Comparison of ENCODE assay signal across 11 cellular contexts in genomic region chr16:58032710-58033293, GRCh38. TPM values are rescaled to one million over a fixed set of nuclear protein-coding genes. Genes with fewer than 3 reads are reported as not detected.
DNase-seq lines count a peak whose midpoint lies in the region; ATAC-seq and TF ChIP-seq lines count a peak whose summit lies in the region.
"Had no signal": no experiment of that assay in that cellular context is flagged by ENCODE, and none has a peak within 500 bp of the region (broad histone marks: within the 10 kb centered on the region; RNA-seq: fewer than 3 reads in every experiment).

No MANE protein-coding gene starts in this region.

- DNase-seq in GM13977 (ENCODE audit: low spot score) (peak; percentile 17), WTC11 (ENCODE audit: low spot score) (no peak), right atrium auricular region (ENCODE audit: low spot score) (no peak), pons (ENCODE audit: low spot score) (peak; percentile 55), mammary epithelial cell (no peak), coronary artery (ENCODE audit: low spot score) (no peak), NCI-H69 (lab: John Stamatoyannopoulos, UW) (no peak)
- DNase-seq: central memory CD4-positive, alpha-beta T cell; NCI-H510A had no signal

- no peak overlapping the region for H3K4me2 ChIP-seq in mammary epithelial cell (ENCODE audit: insufficient read depth, low read depth, low read length)

- no peaks in the 10 kb centered on the region for H3K9me3 Mint-ChIP-seq in WTC11
- H3K9me3 Mint-ChIP-seq in stimulated activated memory B cell treated with anti-CD40 and anti-IgM and Interleukin-4, amounts not matched to agents 10 μg/mL and 1 μg/mL and 100 μg/mL, for 72 hours = peaks cover 3% of the 10 kb centered on the region

- H3K27ac Mint-ChIP-seq in WTC11 = no peak overlapping the region
- no peak overlapping the region for H3K27ac Mint-ChIP-seq in stimulated activated memory B cell treated with anti-CD40 and anti-IgM and Interleukin-4, amounts not matched to agents 10 μg/mL and 1 μg/mL and 100 μg/mL, for 72 hours
- H3K27ac Mint-ChIP-seq: activated CD4-positive, alpha-beta T cell treated with anti-CD3 and anti-CD28 coated beads for 36 hours had no signal

- TF ChIP-seq CTCF in GM13977 (IDR thresholded peaks at IDR 0.05; ENCODE audit: extremely low read depth, insufficient read depth, missing control alignments) = no peak
- TF ChIP-seq CTCF in WTC11 (IDR thresholded peaks at IDR 0.05) = no peak
- TF ChIP-seq CTCF in right atrium auricular region (IDR thresholded peaks at IDR 0.05) = no peak
- no peak for TF ChIP-seq CTCF in mammary epithelial cell (conservative IDR thresholded peaks at IDR 0.05 in 1 of 2, IDR thresholded peaks at IDR 0.05 in 1 of 2; ENCODE audit: extremely low read depth in 1 of 2, insufficient read depth in 1 of 2, low read depth in 1 of 2, low read length in 2 of 2)
- no peak for TF ChIP-seq CTCF in coronary artery (IDR thresholded peaks at IDR 0.05)

- peaks cover 37% of the 10 kb centered on the region for H3K4me1 Mint-ChIP-seq in WTC11
- H3K4me1 Mint-ChIP-seq in stimulated activated memory B cell treated with anti-CD40 and anti-IgM and Interleukin-4, amounts not matched to agents 10 μg/mL and 1 μg/mL and 100 μg/mL, for 72 hours = peaks cover 8% of the 10 kb centered on the region
- H3K4me1 Mint-ChIP-seq: activated CD4-positive, alpha-beta T cell treated with anti-CD3 and anti-CD28 coated beads for 36 hours had no signal

- no TSS peak for BruUV-seq in mammary epithelial cell (replicated peaks; lab: Mats Ljungman, UMichigan)

- CTCF ChIA-PET in WTC11 (lab: Charles Lee) = interaction anchor here (0.5 to 2.6 kb wide), 45 partner anchors 8 to 620 kb away, joined by 3 to 55 read pairs (median 5); partner anchors contain the start of genes CFAP20, KATNB1, USB1 and ZNF319
- CTCF ChIA-PET in mammary epithelial cell (lab: Charles Lee; ENCODE audit: low non-redundant PET) = interaction anchor here (0.6 kb wide), 1 partner anchor 65 kb away, joined by 3 read pairs; no protein-coding TSS in a partner anchor

- no peaks in the 10 kb centered on the region for H3K27me3 Mint-ChIP-seq in WTC11 (ENCODE audit: low read depth)
- H3K27me3 Mint-ChIP-seq in stimulated activated memory B cell treated with anti-CD40 and anti-IgM and Interleukin-4, amounts not matched to agents 10 μg/mL and 1 μg/mL and 100 μg/mL, for 72 hours = peaks cover 38% of the 10 kb centered on the region

- H3K27ac ChIP-seq in right atrium auricular region (peak overlapping the region; percentile 83 to 91), mammary epithelial cell (ENCODE audit: insufficient read depth, low read depth, low read length) (no peak overlapping the region), coronary artery (no peak overlapping the region)

- H3K4me3 ChIP-seq in right atrium auricular region (no peak overlapping the region), mammary epithelial cell (replicated peaks in 1 of 3; ENCODE audit: insufficient read depth in 1 of 3, low read depth in 2 of 3, low read length in 3 of 3) (no peak overlapping the region), coronary artery (no peak overlapping the region)

- peaks cover 16% of the 10 kb centered on the region for H3K36me3 Mint-ChIP-seq in WTC11
- no peaks in the 10 kb centered on the region for H3K36me3 Mint-ChIP-seq in stimulated activated memory B cell treated with anti-CD40 and anti-IgM and Interleukin-4, amounts not matched to agents 10 μg/mL and 1 μg/mL and 100 μg/mL, for 72 hours

- WGBS in mammary epithelial cell (ENCODE audit: low coverage, missing lambda C conversion rate) = 15% methylated on average over 5 of the region's 15 CpGs

- H3K79me2 ChIP-seq in mammary epithelial cell (ENCODE audit: insufficient read depth, low read length) = no peaks in the 10 kb centered on the region

- no peak overlapping the region for H3K4me3 Mint-ChIP-seq in WTC11
- H3K4me3 Mint-ChIP-seq in stimulated activated memory B cell treated with anti-CD40 and anti-IgM and Interleukin-4, amounts not matched to agents 10 μg/mL and 1 μg/mL and 100 μg/mL, for 72 hours = no peak overlapping the region
- H3K4me3 Mint-ChIP-seq: activated CD4-positive, alpha-beta T cell treated with anti-CD3 and anti-CD28 coated beads for 36 hours had no signal

- no peak overlapping the region for H3K9ac ChIP-seq in mammary epithelial cell (ENCODE audit: insufficient read depth, low read length)

- H3K9me3 ChIP-seq in right atrium auricular region (no peaks in the 10 kb centered on the region), mammary epithelial cell (replicated peaks; ENCODE audit: insufficient read depth, low read length) (no peaks in the 10 kb centered on the region)

- H4K20me1 ChIP-seq in mammary epithelial cell (ENCODE audit: insufficient read depth, low read length) = no peaks in the 10 kb centered on the region

- H3K27me3 ChIP-seq in right atrium auricular region = no peaks in the 10 kb centered on the region
- no peaks in the 10 kb centered on the region for H3K27me3 ChIP-seq in mammary epithelial cell (ENCODE audit: insufficient read depth, low read length)

- H3K36me3 ChIP-seq in right atrium auricular region = no peaks in the 10 kb centered on the region
- no peaks in the 10 kb centered on the region for H3K36me3 ChIP-seq in mammary epithelial cell (ENCODE audit: insufficient read depth, low read length)

- intact Hi-C loops in mammary epithelial cell (cut with micrococcal nuclease) = no loop called here

- H3K4me1 ChIP-seq in right atrium auricular region = peaks cover 0 to 87% of the 10 kb centered on the region in 2 donors
- no peaks in the 10 kb centered on the region for H3K4me1 ChIP-seq in mammary epithelial cell (ENCODE audit: insufficient read depth, low read length)

- POLR2A ChIA-PET in WTC11 (lab: Charles Lee) = interaction anchor here (1.0 to 1.4 kb wide), 2 partner anchors 33 to 96 kb away, joined by 3 to 8 read pairs; partner anchors contain the start of gene CFAP20

- no peak overlapping the region for H2AFZ ChIP-seq in mammary epithelial cell (ENCODE audit: low read depth, low read length)

- dilution Hi-C loops in mammary epithelial cell (cut with HindIII; ENCODE audit: low sequenced_read_pairs) = loop anchor here (10.0 kb wide), 1 partner anchor 422 kb away; no protein-coding TSS in a partner anchor

- in situ Hi-C loops in GM13977 (cut with MboI; ENCODE audit: low pct_unique_long_range_greater_than_20kb, low sequenced_read_pairs, unreplicated experiment) = no loop called here
- in situ Hi-C loops in mammary epithelial cell (cut with MboI; ENCODE audit: low sequenced_read_pairs in 2 of 2) = no loop called here

- ATAC-seq in WTC11 = peak; percentile 2; the same call in 1 of the 2 replicates
- ATAC-seq in stimulated activated memory B cell treated with anti-CD40 and anti-IgM and Interleukin-4, amounts not matched to agents 10 μg/mL and 1 μg/mL and 100 μg/mL, for 72 hours = no peak

TF ChIP-seq in WTC11, 78 proteins besides CTCF, POLR2A, EP300 and RAD21 (continues in another document):
- TF ChIP-seq JAZF1 (CRISPR knock-in tag; IDR thresholded peaks at IDR 0.05) = no peak
- TF ChIP-seq GTF2I (CRISPR knock-in tag; conservative IDR thresholded peaks at IDR 0.05) = no peak
- no peak for TF ChIP-seq GRHL2 (CRISPR knock-in tag; IDR thresholded peaks at IDR 0.05; ENCODE audit: insufficient replicate concordance, severe bottlenecking)
- no peak for TF ChIP-seq AR (CRISPR knock-in tag; IDR thresholded peaks at IDR 0.05)
- no peak for TF ChIP-seq ZNF512 (CRISPR knock-in tag; IDR thresholded peaks at IDR 0.05; ENCODE audit: borderline replicate concordance)

RNA-seq across cellular contexts. Expression of gene MMP15, which starts 7.2 kb away (rescaled TPM):
- total RNA-seq in WTC11 (2021) = 55.5 to 60.7 TPM (median 58.2 TPM) in 3 replicates
- 10 to 100 TPM; 36.9 to 52.3 TPM for total RNA-seq in right atrium auricular region
- 10 to 100 TPM in 1 of 2 donors, 1 to 10 TPM in 1; 7.4 to 17.3 TPM for total RNA-seq in mammary epithelial cell
- 3.9 TPM for polyA plus RNA-seq in mammary epithelial cell
- 4.1 TPM for polyA minus RNA-seq in mammary epithelial cell

RNA-seq across cellular contexts. Expression of gene USB1, which starts 31.6 kb away (rescaled TPM):
- total RNA-seq in WTC11 (2021) = 67.1 to 75.2 TPM (median 69.6 TPM) in 3 replicates
- total RNA-seq in right atrium auricular region = 10 to 100 TPM; 32.2 to 43.2 TPM
- 10 to 100 TPM; 36.2 to 61.1 TPM for total RNA-seq in mammary epithelial cell
- 66.0 TPM for polyA plus RNA-seq in mammary epithelial cell
- polyA minus RNA-seq in mammary epithelial cell = 105 TPM

RNA-seq across cellular contexts. Expression of gene ZNF319, which starts 32.3 kb away (rescaled TPM):
- total RNA-seq in WTC11 (2021) (4.6 to 5.5 TPM (median 5.3 TPM) in 3 replicates), right atrium auricular region (1 to 10 TPM; 5.1 to 6.6 TPM), mammary epithelial cell (10 to 100 TPM in 1 of 2 donors, 1 to 10 TPM in 1; 7.2 to 13.1 TPM)
- polyA plus RNA-seq in mammary epithelial cell = 5.2 TPM
- 28.0 TPM for polyA minus RNA-seq in mammary epithelial cell

Comparison
In these comparisons a context has a peak if more than half of its experiments do, and no peak if none do; other contexts are left out.
1. DNase-seq: peak in GM13977 (single experiment) and pons (single experiment); none in WTC11 (single experiment), right atrium auricular region (single experiment), mammary epithelial cell (single experiment), coronary artery (single experiment) and NCI-H69 (single experiment).
2. H3K27ac ChIP-seq: peak in right atrium auricular region (2 of 2); none in mammary epithelial cell (single experiment) and coronary artery (0 of 2).